Comparison of ENCODE assay signal across 8 cellular contexts in the genomic region with DNA sequence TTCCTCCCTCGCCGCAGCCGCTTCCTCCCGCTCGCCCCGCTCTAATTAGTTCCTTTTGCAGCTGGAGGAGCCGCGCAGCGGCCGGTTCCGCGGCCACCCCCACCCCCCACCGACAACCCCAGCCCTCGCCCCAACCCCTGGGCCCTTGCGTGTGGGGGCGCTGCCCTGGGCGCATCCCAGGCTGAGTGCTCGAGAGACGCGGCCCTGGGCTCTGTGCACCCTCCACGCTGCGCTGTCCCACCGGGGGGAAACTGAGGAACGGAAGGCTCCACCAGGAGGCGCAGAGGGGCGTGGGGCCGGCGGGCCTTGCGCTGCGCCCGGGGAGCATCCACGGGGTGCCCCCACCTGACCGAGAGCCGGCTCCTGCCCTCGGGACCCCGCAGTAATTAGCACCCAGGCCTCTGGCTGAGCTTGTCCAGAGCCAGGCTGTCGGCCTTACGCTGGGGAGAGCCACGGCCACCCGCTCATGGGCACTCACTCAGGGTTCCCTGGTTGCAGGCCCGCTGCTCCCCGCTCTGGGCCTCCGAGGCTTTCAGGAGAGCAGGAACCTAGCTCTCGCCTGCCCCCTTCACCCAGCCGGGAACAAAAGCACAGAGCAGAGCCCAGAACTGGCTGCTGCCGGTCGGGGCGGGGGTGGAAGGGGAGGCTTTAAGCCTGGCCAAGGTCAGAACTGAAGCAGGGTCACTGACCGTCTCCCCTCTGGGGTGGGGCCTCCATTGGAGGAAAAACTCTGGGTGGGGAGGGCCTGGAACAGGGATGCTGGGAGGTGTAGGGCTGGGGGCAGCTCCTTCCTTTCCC. TPM values are rescaled to one million over a fixed set of nuclear protein-coding genes. Genes with fewer than 3 reads are reported as not detected.
A peak's percentile ranks its signal among the peaks of the same experiment; 100 is the strongest.
DNase-seq lines count a peak whose midpoint lies in the region; ATAC-seq lines count a peak whose summit lies in the region.

No MANE protein-coding gene starts in this region.

- H3K9me3 Mint-ChIP-seq in activated CD4-positive, alpha-beta T cell treated with anti-CD3 and anti-CD28 coated beads, Interleukin-2, amount 10 ng/mL, durations not matched to agents 24 days and 14 days: no peaks in the 10 kb centered on the region

- H3K4me3 Mint-ChIP-seq in activated CD4-positive, alpha-beta T cell treated with anti-CD3 and anti-CD28 coated beads, Interleukin-2, amount 10 ng/mL, durations not matched to agents 24 days and 14 days: peak overlapping the region; percentile 51

- H3K9me3 ChIP-seq in MG63: no peaks in the 10 kb centered on the region

- no peaks in the 10 kb centered on the region for H3K36me3 Mint-ChIP-seq in activated CD4-positive, alpha-beta T cell treated with anti-CD3 and anti-CD28 coated beads, Interleukin-2, amount 10 ng/mL, durations not matched to agents 24 days and 14 days (ENCODE audit: low read depth)

- peaks cover 41% of the 10 kb centered on the region for H3K36me3 ChIP-seq in MG63

- H3K4me3 ChIP-seq in MG63: no peak overlapping the region

- ATAC-seq in left lobe of liver: peak; percentile 77
- ATAC-seq in GM21529 (IDR thresholded peaks at IDR 0.05; ENCODE audit: unreplicated experiment): no peak
- ATAC-seq in GM19035 (IDR thresholded peaks at IDR 0.05; ENCODE audit: unreplicated experiment): no peak

- H3K4me1 Mint-ChIP-seq in activated CD4-positive, alpha-beta T cell treated with anti-CD3 and anti-CD28 coated beads, Interleukin-2, amount 10 ng/mL, durations not matched to agents 24 days and 14 days: no peaks in the 10 kb centered on the region

- intact Hi-C loops in activated CD4-positive, alpha-beta T cell treated with anti-CD3 and anti-CD28 coated beads, Interleukin-2, amount 10 ng/mL, durations not matched to agents 24 days and 14 days (cut with micrococcal nuclease): loop anchor here (2.0 to 5.0 kb wide), 2 partner anchors 19 to 56 kb away; a partner anchor contains a TSS

- peaks cover 8% of the 10 kb centered on the region for H3K27me3 Mint-ChIP-seq in activated CD4-positive, alpha-beta T cell treated with anti-CD3 and anti-CD28 coated beads, Interleukin-2, amount 10 ng/mL, durations not matched to agents 24 days and 14 days

- no peaks in the 10 kb centered on the region for H3K27me3 ChIP-seq in MG63

- no peak overlapping the region for H3K27ac Mint-ChIP-seq in activated CD4-positive, alpha-beta T cell treated with anti-CD3 and anti-CD28 coated beads, Interleukin-2, amount 10 ng/mL, durations not matched to agents 24 days and 14 days

- DNase-seq in DMS153 treated with DMSO at 0.1 percent for 48 hours (lab: John Stamatoyannopoulos, UW; ENCODE audit: unreplicated experiment) (peak; percentile 69), MG63 (peak; percentile 53), ecto neural progenitor cell (ENCODE audit: low spot score) (peak; percentile 88), left lobe of liver (ENCODE audit: low spot score) (peak; percentile 72)
- peak; percentile 82 for DNase-seq in activated CD4-positive, alpha-beta T cell treated with anti-CD3 and anti-CD28 coated beads, Interleukin-2, amount 10 ng/mL, durations not matched to agents 24 days and 14 days
- DNase-seq in stimulated activated CD4-positive, alpha-beta T cell treated with anti-CD3 and anti-CD28 coated beads, Interleukin-15, amount 100 ng/mL, for 48 hours (ENCODE audit: low read depth in 2 of 2): peak; percentile 45 to 46

RNA-seq across cellular contexts. Expression of a gene that starts 12.1 kb away (rescaled TPM):
- total RNA-seq in MG63 (2014; rRNA removed; shearing (Covaris generic); ENCODE audit: low replicate concordance): 0.22 and 2.1 TPM in 2 replicates
- 1.0 and 1.4 TPM in 2 replicates for total RNA-seq in activated CD4-positive, alpha-beta T cell treated with anti-CD3 and anti-CD28 coated beads, Interleukin-2, amount 10 ng/mL, durations not matched to agents 24 days and 14 days
- total RNA-seq in left lobe of liver: 1.6 TPM

RNA-seq across cellular contexts. Expression of a gene that starts 23.1 kb away (rescaled TPM):
- total RNA-seq in MG63 (2014; rRNA removed; shearing (Covaris generic); ENCODE audit: low replicate concordance): 84.1 and 105 TPM in 2 replicates
- total RNA-seq in activated CD4-positive, alpha-beta T cell treated with anti-CD3 and anti-CD28 coated beads, Interleukin-2, amount 10 ng/mL, durations not matched to agents 24 days and 14 days: 93.5 and 104 TPM in 2 replicates
- 41.0 TPM for total RNA-seq in left lobe of liver

RNA-seq across cellular contexts. Expression of a gene that starts 43.7 kb away (rescaled TPM):
- 55.7 and 68.7 TPM in 2 replicates for total RNA-seq in MG63 (2014; rRNA removed; shearing (Covaris generic); ENCODE audit: low replicate concordance)
- total RNA-seq in activated CD4-positive, alpha-beta T cell treated with anti-CD3 and anti-CD28 coated beads, Interleukin-2, amount 10 ng/mL, durations not matched to agents 24 days and 14 days: 0.16 TPM in 1 of 2 replicates, not detected in the other
- 22.3 TPM for total RNA-seq in left lobe of liver

RNA-seq across cellular contexts. Expression of a gene that starts 55.2 kb away (rescaled TPM):
- 28.5 and 42.2 TPM in 2 replicates for total RNA-seq in MG63 (2014; rRNA removed; shearing (Covaris generic); ENCODE audit: low replicate concordance)
- 46.1 and 53.4 TPM in 2 replicates for total RNA-seq in activated CD4-positive, alpha-beta T cell treated with anti-CD3 and anti-CD28 coated beads, Interleukin-2, amount 10 ng/mL, durations not matched to agents 24 days and 14 days
- 5.0 TPM for total RNA-seq in left lobe of liver

Comparison
In these comparisons a context has a peak if more than half of its experiments do, and no peak if none do; other contexts are left out.
1. RNA of a gene that starts 43.7 kb away (total RNA-seq): 55.7 to 68.7 TPM in MG63 and 22.3 TPM in left lobe of liver (single experiment); 0.16 TPM in activated CD4-positive, alpha-beta T cell treated with anti-CD3 and anti-CD28 coated beads, Interleukin-2, amount 10 ng/mL, durations not matched to agents 24 days and 14 days; every median in the first group is over 10 times any median in the second.
2. Peak in every context shown above with its lines, with median percentiles within 50 percentile points of each other: DNase-seq.